ENCODE assay signal across 30 cellular contexts in the genomic region with DNA sequence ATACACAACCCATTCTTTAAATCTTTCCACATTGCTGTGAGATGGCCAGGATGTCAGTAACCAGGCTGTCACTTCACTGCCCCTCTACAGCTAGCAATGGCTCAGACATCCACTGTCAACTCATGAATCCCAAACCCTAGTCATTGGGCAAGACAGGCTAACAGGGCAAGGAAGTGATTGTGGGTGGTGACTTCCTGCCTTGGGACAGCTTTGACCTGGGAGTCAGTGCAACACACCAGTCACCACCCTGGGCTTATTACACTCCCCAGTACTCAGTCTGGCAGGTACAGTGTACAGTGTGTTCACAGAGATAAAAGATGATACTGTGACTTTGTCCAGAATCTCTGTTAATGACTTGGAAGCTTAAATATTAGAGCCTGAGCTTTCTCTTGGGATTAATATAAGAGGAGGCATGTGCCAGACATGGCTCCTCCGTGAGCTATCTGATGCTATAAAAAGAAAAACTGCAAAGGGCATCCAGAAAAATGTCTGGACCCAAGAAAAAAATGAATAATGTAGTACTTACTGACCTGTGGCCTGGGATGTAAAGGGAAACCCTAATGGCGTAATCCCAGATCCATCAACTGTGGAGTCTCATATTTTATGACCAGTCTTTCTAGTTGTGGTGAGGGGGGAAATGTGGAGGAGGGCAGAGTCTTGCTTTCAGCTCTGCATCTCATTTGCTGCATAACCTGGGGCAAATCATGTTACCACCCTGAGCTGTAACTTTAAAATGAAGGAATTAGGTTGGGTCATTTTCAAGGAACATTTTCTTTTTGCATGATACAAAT.
DNase-seq lines count a peak whose midpoint lies in the region; ATAC-seq and TF ChIP-seq lines count a peak whose summit lies in the region.
"Had no signal": no experiment of that assay in that cellular context is flagged by ENCODE, and none has a peak within 500 bp of the region (broad histone marks: within the 10 kb centered on the region; RNA-seq: fewer than 3 reads in every experiment).

No MANE protein-coding gene starts in this region.

- TF ChIP-seq CTCF in HEK293 (tag by site-specific recombination; IDR thresholded peaks at IDR 0.05) = no peak

- ATAC-seq in esophagus mucosa (peak; percentile 59), aorta (ENCODE audit: low FRiP score) (no peak), HG02610 (IDR thresholded peaks at IDR 0.05; ENCODE audit: unreplicated experiment) (no peak)
- ATAC-seq: HCT116, left lung, right cardiac atrium, T-cell, WTC11 had no signal

- H3K9me3 ChIP-seq in HEK293 (ENCODE audit: control insufficient read depth, insufficient read depth, low read depth, low read length) = no peaks in the 10 kb centered on the region
- no peaks in the 10 kb centered on the region for H3K9me3 ChIP-seq in skeletal muscle tissue (ENCODE audit: control insufficient read depth in 3 of 3, low read length in 3 of 3)
- no peaks in the 10 kb centered on the region for H3K9me3 ChIP-seq in aorta (ENCODE audit: control insufficient read depth, low read length)
- H3K9me3 ChIP-seq: colonic mucosa, left lung, neutrophil, stomach, thyroid gland had no signal

- H3K4me3 ChIP-seq in HEK293 (ENCODE audit: low read depth, low read length) (no peak overlapping the region), skeletal muscle tissue (ENCODE audit: low read length in 3 of 3) (peak overlapping the region in 2 of 3 donors; percentile 11 to 29), aorta (ENCODE audit: low read length in 2 of 2) (no peak overlapping the region)
- H3K4me3 ChIP-seq: colonic mucosa, left lung, stomach, thyroid gland had no signal

- intact Hi-C loops in aorta (cut with DNase I) = no loop called here

- 27 to 33% methylated on average over 2 of the region's 2 CpGs for whole genome bisulfite sequencing in aorta, 2 donors

- POLR2A ChIA-PET in HEK293 (lab: Yijun Ruan, JAX) = no interaction called here

- no peak overlapping the region for H3K9ac ChIP-seq in skeletal muscle tissue (ENCODE audit: low read depth in 1 of 3, low read length in 3 of 3)

- DNase-seq in MV-4-11 (lab: John Stamatoyannopoulos, UW) = peak; percentile 68
- DNase-seq in dermis blood vessel endothelial cell = no peak
- DNase-seq in aorta = no peak
- DNase-seq: activated CD4-positive, alpha-beta T cell treated with anti-CD3 and anti-CD28 coated beads, Interleukin-2, amount 10 ng/mL, durations not matched to agents 24 days and 14 days; activated gamma-delta T cell; activated naive CD8-positive, alpha-beta T cell treated with anti-CD3 and anti-CD28 coated beads for 36 hours; activated T-cell treated with anti-CD3 and anti-CD28 coated beads, Interleukin-2, amount 50 U/mL, for 1 hour; colonic mucosa; DND-41; effector CD8-positive, alpha-beta T cell; left lung; mesenchymal stem cell; NCI-H1417; NCI-H2029 treated with DMSO at 0.1 percent for 48 hours; NCI-H446; NCI-H748 treated with DMSO at 0.1 percent for 48 hours; posterior cingulate gyrus; right cardiac atrium; stimulated activated CD4-positive, alpha-beta T cell treated with anti-CD3 and anti-CD28 coated beads, Interleukin-2, amount 100 ng/mL, for 48 hours; stomach; T-cell; thyroid gland had no signal

- no peaks in the 10 kb centered on the region for H3K27me3 ChIP-seq in skeletal muscle tissue (ENCODE audit: control insufficient read depth in 3 of 3, insufficient read depth in 3 of 3, low read length in 3 of 3)
- no peaks in the 10 kb centered on the region for H3K27me3 ChIP-seq in aorta (ENCODE audit: control insufficient read depth in 1 of 2, insufficient read depth in 2 of 2, low read length in 1 of 2)
- H3K27me3 ChIP-seq: colonic mucosa, left lung, neutrophil, stomach, thyroid gland had no signal

- H3K36me3 ChIP-seq in HEK293 (ENCODE audit: control insufficient read depth in 2 of 2, insufficient read depth in 1 of 2, low read length in 2 of 2) (no peaks in the 10 kb centered on the region), skeletal muscle tissue (ENCODE audit: control insufficient read depth in 3 of 3, insufficient read depth in 3 of 3, low read length in 3 of 3) (no peaks in the 10 kb centered on the region), aorta (ENCODE audit: control insufficient read depth in 1 of 2, insufficient read depth in 2 of 2, low read length in 1 of 2) (no peaks in the 10 kb centered on the region)
- H3K36me3 ChIP-seq: colonic mucosa, left lung, neutrophil, stomach, thyroid gland had no signal

- no peak overlapping the region for H3K27ac ChIP-seq in HEK293 (ENCODE audit: extremely low read depth, low read depth, low read length)
- peak overlapping the region; percentile 64 for H3K27ac ChIP-seq in skeletal muscle tissue (ENCODE audit: low read depth, low read length)
- H3K27ac ChIP-seq in aorta (ENCODE audit: low read depth in 1 of 2, low read length in 2 of 2) = peak overlapping the region in 1 of 2 donors; percentile 18
- H3K27ac ChIP-seq: colonic mucosa, epithelial cell of prostate, left lung, neutrophil, stomach, thyroid gland had no signal

- CTCF ChIA-PET in HEK293 (lab: Yijun Ruan, JAX) = interaction anchor here (0.6 to 1.1 kb wide), 2 partner anchors 127 to 371 kb away, joined by 3 to 4 read pairs; no protein-coding TSS in a partner anchor

- H3K4me1 ChIP-seq in HEK293 (ENCODE audit: control insufficient read depth, insufficient read depth, low read length) (no peaks in the 10 kb centered on the region), skeletal muscle tissue (ENCODE audit: control insufficient read depth in 3 of 3, insufficient read depth in 3 of 3, low read length in 3 of 3) (peaks cover 35 to 45% (median 45%) of the 10 kb centered on the region in 3 donors), aorta (ENCODE audit: control insufficient read depth in 1 of 2, insufficient read depth in 2 of 2, low read length in 2 of 2) (no peaks in the 10 kb centered on the region)
- H3K4me1 ChIP-seq: colonic mucosa, left lung had no signal

TF ChIP-seq in HEK293, 187 proteins besides CTCF, POLR2A, EP300 and RAD21:
- TF ChIP-seq ZNF600 (tag by site-specific recombination; IDR thresholded peaks at IDR 0.05) = no peak
- no peak for TF ChIP-seq ZNF433 (tag by site-specific recombination; IDR thresholded peaks at IDR 0.05; ENCODE audit: low read depth)
- peak; percentile 80 for TF ChIP-seq ZNF157 (tag by site-specific recombination; IDR thresholded peaks at IDR 0.05)
- TF ChIP-seq SETDB1 (IDR thresholded peaks at IDR 0.05; ENCODE audit: insufficient read length, low read length) = peak; percentile 52
- no peak for TF ChIP-seq KLF10 (tag by site-specific recombination; IDR thresholded peaks at IDR 0.05)
- TF ChIP-seq, protein P1, sequence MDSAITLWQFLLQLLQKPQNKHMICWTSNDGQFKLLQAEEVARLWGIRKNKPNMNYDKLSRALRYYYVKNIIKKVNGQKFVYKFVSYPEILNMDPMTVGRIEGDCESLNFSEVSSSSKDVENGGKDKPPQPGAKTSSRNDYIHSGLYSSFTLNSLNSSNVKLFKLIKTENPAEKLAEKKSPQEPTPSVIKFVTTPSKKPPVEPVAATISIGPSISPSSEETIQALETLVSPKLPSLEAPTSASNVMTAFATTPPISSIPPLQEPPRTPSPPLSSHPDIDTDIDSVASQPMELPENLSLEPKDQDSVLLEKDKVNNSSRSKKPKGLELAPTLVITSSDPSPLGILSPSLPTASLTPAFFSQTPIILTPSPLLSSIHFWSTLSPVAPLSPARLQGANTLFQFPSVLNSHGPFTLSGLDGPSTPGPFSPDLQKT (IDR thresholded peaks at IDR 0.05; ENCODE audit: borderline replicate concordance, low read depth, low read length) = no peak
- no peak for TF ChIP-seq ZNF555 (tag by site-specific recombination; conservative IDR thresholded peaks at IDR 0.05)
- TF ChIP-seq ZNF610 (tag by site-specific recombination; IDR thresholded peaks at IDR 0.05; ENCODE audit: borderline replicate concordance) = no peak

Comparison
In these comparisons a context has a peak if more than half of its experiments do, and no peak if none do; other contexts are left out.
1. H3K4me3 ChIP-seq: peak in skeletal muscle tissue (2 of 3); none in HEK293 (single experiment) and aorta (0 of 2).